Comparison of ENCODE assay signal across 28 cellular contexts in genomic region chr9:14893280-14893679, GRCh38. TPM values are rescaled to one million over a fixed set of nuclear protein-coding genes. Genes with fewer than 3 reads are reported as not detected.
"Had no signal": no experiment of that assay in that cellular context is flagged by ENCODE, and none has a peak within 500 bp of the region (broad histone marks: within the 10 kb centered on the region; RNA-seq: fewer than 3 reads in every experiment).

No MANE protein-coding gene starts in this region.

- H3K9me3 ChIP-seq: neutrophil, pancreas, psoas muscle, stomach, thoracic aorta, thyroid gland, tibial nerve, upper lobe of right lung, vagina had no signal

- H3K9me3 Mint-ChIP-seq: naive thymus-derived CD8-positive, alpha-beta T cell; natural killer cell treated with Interleukin-12 subunit alpha and Interleukin-12 subunit beta and Interleukin-15 and Interleukin-18, amount 100 ng/mL, for 72 hours; stimulated activated effector memory CD8-positive, alpha-beta T cell treated with anti-CD3 and anti-CD28 coated beads, Interleukin-12 subunit alpha, Interleukin-12 subunit beta, amount 100 ng/mL, for 72 hours; stimulated activated naive B cell treated with anti-CD40 and anti-IgM and Interleukin-4, amounts not matched to agents 10 μg/mL and 1 μg/mL and 100 μg/mL, for 72 hours; stimulated activated naive CD8-positive, alpha-beta T cell treated with anti-CD3 and anti-CD28 coated beads, Interleukin-15, Interleukin-2, amounts not matched to agents 100 ng/mL and 50 ng/mL, for 24 hours had no signal

- H3K27me3 ChIP-seq: neutrophil, pancreas, stomach, thyroid gland, tibial nerve, upper lobe of right lung, vagina had no signal

- H3K27ac Mint-ChIP-seq: naive B cell; naive thymus-derived CD8-positive, alpha-beta T cell; natural killer cell treated with Interleukin-12 subunit alpha and Interleukin-12 subunit beta and Interleukin-15 and Interleukin-18, amount 100 ng/mL, for 72 hours; nephron progenitor cell; progenitor cell of endocrine pancreas; stimulated activated effector memory CD8-positive, alpha-beta T cell treated with anti-CD3 and anti-CD28 coated beads, Interleukin-12 subunit alpha, Interleukin-12 subunit beta, amount 100 ng/mL, for 72 hours; stimulated activated naive B cell treated with anti-CD40 and anti-IgM and Interleukin-4, amounts not matched to agents 10 μg/mL and 1 μg/mL and 100 μg/mL, for 72 hours; stimulated activated naive CD8-positive, alpha-beta T cell treated with anti-CD3 and anti-CD28 coated beads, Interleukin-15, Interleukin-2, amounts not matched to agents 100 ng/mL and 50 ng/mL, for 24 hours; type B pancreatic cell had no signal

- H3K4me3 ChIP-seq: pancreas, psoas muscle, skin epidermis, stomach, thoracic aorta, thyroid gland, tibial nerve, upper lobe of right lung, vagina had no signal

- ATAC-seq: naive thymus-derived CD8-positive, alpha-beta T cell; natural killer cell treated with Interleukin-12 subunit alpha and Interleukin-12 subunit beta and Interleukin-15 and Interleukin-18, amount 100 ng/mL, for 72 hours; pancreas; psoas muscle; right cardiac atrium; sciatic nerve; stimulated activated effector memory CD8-positive, alpha-beta T cell treated with anti-CD3 and anti-CD28 coated beads, Interleukin-12 subunit alpha, Interleukin-12 subunit beta, amount 100 ng/mL, for 72 hours; stimulated activated naive B cell treated with anti-CD40 and anti-IgM and Interleukin-4, amounts not matched to agents 10 μg/mL and 1 μg/mL and 100 μg/mL, for 72 hours; upper lobe of right lung had no signal

- H3K36me3 Mint-ChIP-seq: naive B cell; naive thymus-derived CD8-positive, alpha-beta T cell; natural killer cell treated with Interleukin-12 subunit alpha and Interleukin-12 subunit beta and Interleukin-15 and Interleukin-18, amount 100 ng/mL, for 72 hours; stimulated activated effector memory CD8-positive, alpha-beta T cell treated with anti-CD3 and anti-CD28 coated beads, Interleukin-12 subunit alpha, Interleukin-12 subunit beta, amount 100 ng/mL, for 72 hours; stimulated activated naive B cell treated with anti-CD40 and anti-IgM and Interleukin-4, amounts not matched to agents 10 μg/mL and 1 μg/mL and 100 μg/mL, for 72 hours had no signal

- H3K4me1 ChIP-seq: psoas muscle, stomach, thyroid gland, tibial nerve, upper lobe of right lung, vagina had no signal

- H3K4me1 Mint-ChIP-seq: naive B cell; stimulated activated effector memory CD8-positive, alpha-beta T cell treated with anti-CD3 and anti-CD28 coated beads, Interleukin-12 subunit alpha, Interleukin-12 subunit beta, amount 100 ng/mL, for 72 hours; stimulated activated naive B cell treated with anti-CD40 and anti-IgM and Interleukin-4, amounts not matched to agents 10 μg/mL and 1 μg/mL and 100 μg/mL, for 72 hours had no signal

- DNase-seq: naive B cell; naive thymus-derived CD8-positive, alpha-beta T cell; nephron progenitor cell; nucleus accumbens; pancreas; psoas muscle; right cardiac atrium; stimulated activated CD4-positive, alpha-beta T cell treated with anti-CD3 and anti-CD28 coated beads, Interleukin-15, amount 100 ng/mL, for 24 hours; stimulated activated CD4-positive, alpha-beta T cell treated with anti-CD3 and anti-CD28 coated beads, Interleukin-2, amount 100 ng/mL, for 24 hours; stimulated activated CD4-positive, alpha-beta T cell treated with anti-CD3 and anti-CD28 coated beads, Interleukin-2, amount 100 ng/mL, for 48 hours; stimulated activated CD4-positive, alpha-beta T cell treated with anti-CD3 and anti-CD28 coated beads, Interleukin-4, amount 100 ng/mL, for 24 hours; stimulated activated naive B cell treated with anti-CD40 and anti-IgM and Interleukin-4, amounts not matched to agents 10 μg/mL and 1 μg/mL and 100 μg/mL, for 72 hours; stimulated activated naive CD4-positive, alpha-beta T cell treated with Interleukin-2 at 50 U/mL for 16 hours; stomach; thyroid gland; upper lobe of right lung had no signal

- H3K27me3 Mint-ChIP-seq: natural killer cell treated with Interleukin-12 subunit alpha and Interleukin-12 subunit beta and Interleukin-15 and Interleukin-18, amount 100 ng/mL, for 72 hours; progenitor cell of endocrine pancreas; stimulated activated naive B cell treated with anti-CD40 and anti-IgM and Interleukin-4, amounts not matched to agents 10 μg/mL and 1 μg/mL and 100 μg/mL, for 72 hours; type B pancreatic cell had no signal

- H3K4me3 Mint-ChIP-seq: naive B cell; naive thymus-derived CD8-positive, alpha-beta T cell; natural killer cell treated with Interleukin-12 subunit alpha and Interleukin-12 subunit beta and Interleukin-15 and Interleukin-18, amount 100 ng/mL, for 72 hours; nephron progenitor cell; neural crest cell; stimulated activated effector memory CD8-positive, alpha-beta T cell treated with anti-CD3 and anti-CD28 coated beads, Interleukin-12 subunit alpha, Interleukin-12 subunit beta, amount 100 ng/mL, for 72 hours; stimulated activated naive B cell treated with anti-CD40 and anti-IgM and Interleukin-4, amounts not matched to agents 10 μg/mL and 1 μg/mL and 100 μg/mL, for 72 hours; stimulated activated naive CD8-positive, alpha-beta T cell treated with anti-CD3 and anti-CD28 coated beads, Interleukin-15, Interleukin-2, amounts not matched to agents 100 ng/mL and 50 ng/mL, for 24 hours; type B pancreatic cell had no signal

- H3K36me3 ChIP-seq: neutrophil, pancreas, stomach, thoracic aorta, thyroid gland, tibial nerve, upper lobe of right lung, vagina had no signal

- H3K27ac ChIP-seq: neutrophil, pancreas, psoas muscle, skin epidermis, stomach, thoracic aorta, thyroid gland, tibial nerve, upper lobe of right lung, vagina had no signal

RNA-seq across cellular contexts. Expression of gene FREM1, which starts 16.9 kb away (rescaled TPM):
- total RNA-seq: naive thymus-derived CD8-positive, alpha-beta T cell; natural killer cell treated with Interleukin-12 subunit alpha and Interleukin-12 subunit beta and Interleukin-15 and Interleukin-18, amount 100 ng/mL, for 72 hours had no signal
- polyA plus RNA-seq: naive thymus-derived CD8-positive, alpha-beta T cell had no signal
